8 cellular contexts compared by ENCODE assay signal in genomic region chr1:148078090-148078489, GRCh38.
DNase-seq lines count a peak whose midpoint lies in the region; ATAC-seq and TF ChIP-seq lines count a peak whose summit lies in the region.
"Not testable (repeated sequence)": the region's sequence is repeated elsewhere in the genome, so short reads cannot be mapped to it uniquely, and the experiment has no call there.

No MANE protein-coding gene starts in this region.

- not testable (repeated sequence) for H3K36me3 ChIP-seq in HCT116 (ENCODE audit: control insufficient read depth in 1 of 2, insufficient read depth in 2 of 2, low read length in 2 of 2); RWPE2 (ENCODE audit: low read depth); mammary epithelial cell (ENCODE audit: insufficient read depth, low read length); heart left ventricle; right lobe of liver; upper lobe of right lung

- H3K27ac ChIP-seq in HCT116 (ENCODE audit: low read depth, low read length); RWPE2 (ENCODE audit: poor library complexity, severe bottlenecking); mammary epithelial cell (ENCODE audit: insufficient read depth, low read depth, low read length); heart left ventricle; right lobe of liver; upper lobe of right lung: not testable (repeated sequence)

- H3K4me1 Mint-ChIP-seq in activated T-helper 17 cell treated with anti-CD3 and anti-CD28 coated beads, Interleukin-2, amount 50 U/mL, for 72 hours; natural killer cell treated with Interleukin-12 subunit alpha and Interleukin-12 subunit beta and Interleukin-15 and Interleukin-18, amount 100 ng/mL, for 72 hours (ENCODE audit: low read depth in 2 of 2): not testable (repeated sequence)

- ATAC-seq in HCT116, result not testable (repeated sequence)
- ATAC-seq in RWPE2 (ENCODE audit: low read depth) (peak; percentile 40; the same call in 2 of the 3 replicates), heart left ventricle (peak; percentile 69 to 91 (median 82)), right lobe of liver (peak; percentile 36 to 60 (median 44)), upper lobe of right lung (peak; percentile 48)
- peak; percentile 11 for ATAC-seq in activated T-helper 17 cell treated with anti-CD3 and anti-CD28 coated beads, Interleukin-2, amount 50 U/mL, for 72 hours (replicated peaks)
- ATAC-seq in natural killer cell treated with Interleukin-12 subunit alpha and Interleukin-12 subunit beta and Interleukin-15 and Interleukin-18, amount 100 ng/mL, for 72 hours, result peak; percentile 52 to 82

- intact Hi-C loops in HCT116 (cut with micrococcal nuclease); mammary epithelial cell (cut with micrococcal nuclease); heart left ventricle (cut with DNase I); right lobe of liver (cut with DNase I); upper lobe of right lung (cut with DNase I): not testable (repeated sequence)

- H3K4me1 ChIP-seq in HCT116 (ENCODE audit: control insufficient read depth in 1 of 2, insufficient read depth in 2 of 2, low read length in 2 of 2); RWPE2 (ENCODE audit: insufficient read depth, poor library complexity, severe bottlenecking); mammary epithelial cell (ENCODE audit: insufficient read depth, low read length); heart left ventricle; right lobe of liver; upper lobe of right lung: not testable (repeated sequence)

- not testable (repeated sequence) for H3K79me2 ChIP-seq in HCT116 (ENCODE audit: insufficient read depth, low read length); mammary epithelial cell (ENCODE audit: insufficient read depth, low read length)

- POLR2A ChIA-PET in HCT116 (lab: Charles Lee), result not testable (repeated sequence)

- not testable (repeated sequence) for H3K4me2 ChIP-seq in HCT116 (ENCODE audit: low read length); mammary epithelial cell (ENCODE audit: insufficient read depth, low read depth, low read length)

- TSS peak; percentile 99 for BruUV-seq in HCT116 (replicated peaks; lab: Mats Ljungman, UMichigan)
- BruUV-seq in mammary epithelial cell (replicated peaks; lab: Mats Ljungman, UMichigan), result TSS peak; percentile 92

- H3K4me3 Mint-ChIP-seq in activated T-helper 17 cell treated with anti-CD3 and anti-CD28 coated beads, Interleukin-2, amount 50 U/mL, for 72 hours; natural killer cell treated with Interleukin-12 subunit alpha and Interleukin-12 subunit beta and Interleukin-15 and Interleukin-18, amount 100 ng/mL, for 72 hours: not testable (repeated sequence)

- not testable (repeated sequence) for H3K4me3 ChIP-seq in HCT116 (replicated peaks in 1 of 2; ENCODE audit: low read depth in 1 of 2, low read length in 2 of 2); RWPE2 (ENCODE audit: severe bottlenecking); mammary epithelial cell (replicated peaks in 1 of 3; ENCODE audit: insufficient read depth in 1 of 3, low read depth in 2 of 3, low read length in 3 of 3); heart left ventricle; right lobe of liver; upper lobe of right lung

- H3K9me3 ChIP-seq in HCT116 (ENCODE audit: control insufficient read depth in 1 of 2, insufficient read depth in 1 of 2, low read depth in 1 of 2, low read length in 2 of 2); RWPE2 (ENCODE audit: severe bottlenecking); mammary epithelial cell (replicated peaks; ENCODE audit: insufficient read depth, low read length); heart left ventricle; right lobe of liver; upper lobe of right lung: not testable (repeated sequence)

- not testable (repeated sequence) for H3K9me2 ChIP-seq in HCT116 (ENCODE audit: insufficient read depth)

- CTCF ChIA-PET in HCT116 (lab: Charles Lee); mammary epithelial cell (lab: Charles Lee; ENCODE audit: low non-redundant PET): not testable (repeated sequence)

- H4K20me1 ChIP-seq in HCT116 (ENCODE audit: insufficient read depth); mammary epithelial cell (ENCODE audit: insufficient read depth, low read length): not testable (repeated sequence)

- in situ Hi-C loops in mammary epithelial cell (cut with MboI; ENCODE audit: low sequenced_read_pairs in 2 of 2), result not testable (repeated sequence)

- TF ChIP-seq CTCF in HCT116 (IDR thresholded peaks at IDR 0.05 in 2 of 3, conservative IDR thresholded peaks at IDR 0.05 in 1 of 3; ENCODE audit: borderline replicate concordance in 1 of 3, insufficient read depth in 1 of 3, low read depth in 2 of 3, low read length in 2 of 3); RWPE2 (IDR thresholded peaks at IDR 0.05; ENCODE audit: poor library complexity, severe bottlenecking); mammary epithelial cell (conservative IDR thresholded peaks at IDR 0.05 in 1 of 2, IDR thresholded peaks at IDR 0.05 in 1 of 2; ENCODE audit: extremely low read depth in 1 of 2, insufficient read depth in 1 of 2, low read depth in 1 of 2, low read length in 2 of 2); heart left ventricle (IDR thresholded peaks at IDR 0.05); right lobe of liver (IDR thresholded peaks at IDR 0.05); upper lobe of right lung (IDR thresholded peaks at IDR 0.05): not testable (repeated sequence)

- H3K9me3 Mint-ChIP-seq in activated T-helper 17 cell treated with anti-CD3 and anti-CD28 coated beads, Interleukin-2, amount 50 U/mL, for 72 hours; natural killer cell treated with Interleukin-12 subunit alpha and Interleukin-12 subunit beta and Interleukin-15 and Interleukin-18, amount 100 ng/mL, for 72 hours: not testable (repeated sequence)

- H3K27me3 Mint-ChIP-seq in activated T-helper 17 cell treated with anti-CD3 and anti-CD28 coated beads, Interleukin-2, amount 50 U/mL, for 72 hours; natural killer cell treated with Interleukin-12 subunit alpha and Interleukin-12 subunit beta and Interleukin-15 and Interleukin-18, amount 100 ng/mL, for 72 hours: not testable (repeated sequence)

- RAD21 ChIA-PET in HCT116 (lab: Charles Lee; ENCODE audit: low non-redundant PET in 1 of 2, low total read pairs in 2 of 2, uncharacterized antibody in 2 of 2, unreplicated experiment in 2 of 2), result not testable (repeated sequence)

- not testable (repeated sequence) for TF ChIP-seq RAD21 in HCT116 (IDR thresholded peaks at IDR 0.05; ENCODE audit: low read depth)

- dilution Hi-C loops in mammary epithelial cell (cut with HindIII; ENCODE audit: low sequenced_read_pairs), result not testable (repeated sequence)

- not testable (repeated sequence) for H3K27ac Mint-ChIP-seq in activated T-helper 17 cell treated with anti-CD3 and anti-CD28 coated beads, Interleukin-2, amount 50 U/mL, for 72 hours; natural killer cell treated with Interleukin-12 subunit alpha and Interleukin-12 subunit beta and Interleukin-15 and Interleukin-18, amount 100 ng/mL, for 72 hours

- H2AFZ ChIP-seq in HCT116 (ENCODE audit: low read depth, low read length, poor library complexity, severe bottlenecking); mammary epithelial cell (ENCODE audit: low read depth, low read length): not testable (repeated sequence)

- not testable (repeated sequence) for H3K9ac ChIP-seq in HCT116 (ENCODE audit: low read length); mammary epithelial cell (ENCODE audit: insufficient read depth, low read length)

- TF ChIP-seq POLR2A in HCT116 (IDR thresholded peaks at IDR 0.05; ENCODE audit: borderline replicate concordance, extremely low read depth, insufficient read depth, insufficient read length); heart left ventricle (IDR thresholded peaks at IDR 0.05); right lobe of liver (IDR thresholded peaks at IDR 0.05): not testable (repeated sequence)

- H3K27me3 ChIP-seq in HCT116 (ENCODE audit: insufficient read depth, low read length); RWPE2 (ENCODE audit: insufficient read depth, poor library complexity, severe bottlenecking); mammary epithelial cell (ENCODE audit: insufficient read depth, low read length); heart left ventricle; right lobe of liver; upper lobe of right lung: not testable (repeated sequence)

- H3K36me3 Mint-ChIP-seq in activated T-helper 17 cell treated with anti-CD3 and anti-CD28 coated beads, Interleukin-2, amount 50 U/mL, for 72 hours (ENCODE audit: low read depth); natural killer cell treated with Interleukin-12 subunit alpha and Interleukin-12 subunit beta and Interleukin-15 and Interleukin-18, amount 100 ng/mL, for 72 hours: not testable (repeated sequence)

- DNase-seq in HCT116 (ENCODE audit: low read depth, low spot score); RWPE2 (ENCODE audit: low spot score); mammary epithelial cell; heart left ventricle; right lobe of liver; natural killer cell treated with Interleukin-12 subunit alpha and Interleukin-12 subunit beta and Interleukin-15 and Interleukin-18, amount 100 ng/mL, for 72 hours (ENCODE audit: low spot score); upper lobe of right lung: not testable (repeated sequence)

- no CpG with 5 or more reads among the region's 13 CpGs for WGBS in mammary epithelial cell (ENCODE audit: low coverage, missing lambda C conversion rate)
- WGBS in heart left ventricle, 4 donors, result no CpG with 5 or more reads among the region's 13 CpGs
- WGBS in right lobe of liver (ENCODE audit: insufficient coverage, low coverage, low lambda C conversion rate, missing lambda C conversion rate), result no CpG with 5 or more reads among the region's 13 CpGs
